Comparison of ENCODE assay signal across 15 cellular contexts in the genomic region with DNA sequence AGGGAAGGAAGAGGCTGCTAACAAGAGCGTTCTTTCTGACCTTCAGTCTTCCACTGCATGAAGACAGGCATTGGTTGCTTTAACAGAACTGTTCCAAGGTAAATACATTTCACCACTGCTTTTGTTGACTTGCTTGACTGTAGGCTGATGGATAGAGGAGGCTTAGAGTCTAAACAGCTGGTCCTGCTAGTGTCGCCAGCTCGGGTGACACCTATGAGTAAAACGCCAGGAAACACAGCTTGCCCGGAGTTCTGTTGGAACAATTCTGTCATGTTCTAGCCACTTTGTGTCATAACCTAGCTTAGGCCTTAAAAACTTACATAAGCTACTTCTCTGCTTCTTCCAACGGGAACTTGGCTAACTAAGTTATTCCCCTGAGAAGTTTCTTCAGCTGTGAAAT.
DNase-seq lines count a peak whose midpoint lies in the region; ATAC-seq, FAIRE-seq and TF ChIP-seq lines count a peak whose summit lies in the region.
"Had no signal": no experiment of that assay in that cellular context is flagged by ENCODE, and none has a peak within 500 bp of the region (broad histone marks: within the 10 kb centered on the region; RNA-seq: fewer than 3 reads in every experiment).

No MANE protein-coding gene starts in this region.

- ATAC-seq in HepG2: peak; percentile 71
- ATAC-seq: activated CD8-positive, alpha-beta T cell treated with anti-CD3 and anti-CD28 coated beads for 36 hours had no signal

- TF ChIP-seq POLR2A in esophagus muscularis mucosa (IDR thresholded peaks at IDR 0.05; ENCODE audit: low read depth) (no peak), HepG2 (IDR thresholded peaks at IDR 0.05; ENCODE audit: insufficient read depth in 1 of 2, low read depth in 2 of 2, low read length in 2 of 2) (no peak), esophagus squamous epithelium (IDR thresholded peaks at IDR 0.05) (no peak)

- no peak overlapping the region for H3K9ac ChIP-seq in HepG2 (ENCODE audit: insufficient read depth, low read depth, low read length)
- H3K9ac ChIP-seq in subcutaneous abdominal adipose tissue (ENCODE audit: low read length in 5 of 5): peak overlapping the region in 2 of 5 donors; percentile 14 to 42

- no peaks in the 10 kb centered on the region for H4K20me1 ChIP-seq in HepG2 (ENCODE audit: insufficient read depth, low read length)

- H3K4me3 ChIP-seq in esophagus muscularis mucosa (no peak overlapping the region), HepG2 (replicated peaks in 1 of 3; ENCODE audit: insufficient read depth in 1 of 3, low read depth in 2 of 3, low read length in 3 of 3) (no peak overlapping the region), subcutaneous abdominal adipose tissue (ENCODE audit: low read depth in 1 of 5, low read length in 5 of 5) (no peak overlapping the region), esophagus squamous epithelium (no peak overlapping the region)
- H3K4me3 ChIP-seq: skin epidermis had no signal

- TF ChIP-seq RAD21 in HepG2 (CRISPR knock-in tag; IDR thresholded peaks at IDR 0.05): no peak

- H3K36me3 ChIP-seq in esophagus muscularis mucosa (no peaks in the 10 kb centered on the region), HepG2 (replicated peaks in 1 of 2; ENCODE audit: control insufficient read depth in 1 of 2, insufficient read depth in 2 of 2, low read length in 2 of 2) (no peaks in the 10 kb centered on the region), subcutaneous abdominal adipose tissue (ENCODE audit: control insufficient read depth in 5 of 5, insufficient read depth in 5 of 5, low read length in 5 of 5) (no peaks in the 10 kb centered on the region), esophagus squamous epithelium (no peaks in the 10 kb centered on the region)
- H3K36me3 ChIP-seq: neutrophil had no signal

- H3K27ac ChIP-seq in esophagus muscularis mucosa (replicated peaks in 1 of 4) (peak overlapping the region; percentile 41 to 65 (median 62)), HepG2 (ENCODE audit: extremely low read length, insufficient read depth, low read length) (no peak overlapping the region), subcutaneous abdominal adipose tissue (ENCODE audit: low read depth, low read length) (peak overlapping the region; percentile 72), esophagus squamous epithelium (peak overlapping the region in 1 of 4 donors; percentile 58)
- H3K27ac ChIP-seq: neutrophil, skin epidermis had no signal

- intact Hi-C loops in esophagus muscularis mucosa (cut with DNase I): no loop called here
- intact Hi-C loops in HepG2 (cut with micrococcal nuclease; ENCODE audit: unreplicated experiment): loop anchor here (2.0 kb wide), 1 partner anchor 24 kb away; no protein-coding TSS in a partner anchor
- intact Hi-C loops in esophagus squamous epithelium (cut with DNase I): no loop called here

- TF ChIP-seq CTCF in esophagus muscularis mucosa (IDR thresholded peaks at IDR 0.05): no peak
- TF ChIP-seq CTCF in HepG2 (CRISPR knock-in tag; IDR thresholded peaks at IDR 0.05): no peak
- TF ChIP-seq CTCF in esophagus squamous epithelium (IDR thresholded peaks at IDR 0.05): no peak

- DNase-seq in NCI-H69 (lab: John Stamatoyannopoulos, UW) (peak; percentile 41), esophagus muscularis mucosa (ENCODE audit: extremely low spot score) (no peak), HepG2 (ENCODE audit: low spot score) (no peak), esophagus squamous epithelium (lab: John Stamatoyannopoulos, UW) (no peak), DMS153 treated with DMSO at 0.1 percent for 48 hours (lab: John Stamatoyannopoulos, UW; ENCODE audit: unreplicated experiment) (no peak), NCI-H2081 treated with DMSO at 0.1 percent for 48 hours (lab: John Stamatoyannopoulos, UW) (no peak), hippocampal formation (lab: John Stamatoyannopoulos, UW) (no peak)
- DNase-seq: activated CD8-positive, alpha-beta T cell treated with anti-CD3 and anti-CD28 coated beads for 36 hours; cerebellar nuclear complex; MV-4-11; stimulated activated CD4-positive, alpha-beta T cell treated with anti-CD3 and anti-CD28 coated beads, Interleukin-4, amount 100 ng/mL, for 4 hours had no signal

- H3K9me3 ChIP-seq in esophagus muscularis mucosa (no peaks in the 10 kb centered on the region), HepG2 (ENCODE audit: low read length) (no peaks in the 10 kb centered on the region), subcutaneous abdominal adipose tissue (ENCODE audit: control insufficient read depth in 5 of 5, low read length in 5 of 5) (no peaks in the 10 kb centered on the region), esophagus squamous epithelium (no peaks in the 10 kb centered on the region)
- H3K9me3 ChIP-seq: neutrophil had no signal

- POLR2A ChIA-PET in HepG2 (lab: Yijun Ruan, JAX): no interaction called here

- H3K4me1 ChIP-seq in esophagus muscularis mucosa (peaks cover 0 to 48% (median 36%) of the 10 kb centered on the region in 4 donors), HepG2 (ENCODE audit: insufficient read depth, low read length) (no peaks in the 10 kb centered on the region; the same call in 1 of the 2 replicates), subcutaneous abdominal adipose tissue (ENCODE audit: control insufficient read depth in 5 of 5, insufficient read depth in 5 of 5, low read length in 5 of 5) (peaks cover 3 to 56% (median 41%) of the 10 kb centered on the region in 5 donors), esophagus squamous epithelium (peaks cover 0 to 10% (median 0%) of the 10 kb centered on the region in 3 donors)

- no peaks in the 10 kb centered on the region for H3K79me2 ChIP-seq in HepG2 (ENCODE audit: insufficient read depth, low read length)

- H3K27me3 ChIP-seq in esophagus muscularis mucosa: no peaks in the 10 kb centered on the region
- peaks cover 0 to 8% of the 10 kb centered on the region in 2 experiments; a peak in 1 of 5 replicates for H3K27me3 ChIP-seq in HepG2 (ENCODE audit: control insufficient read depth in 1 of 2, insufficient read depth in 2 of 2, low read length in 2 of 2)
- H3K27me3 ChIP-seq in subcutaneous abdominal adipose tissue (ENCODE audit: control insufficient read depth in 5 of 5, insufficient read depth in 4 of 5, low read length in 5 of 5): no peaks in the 10 kb centered on the region
- no peaks in the 10 kb centered on the region for H3K27me3 ChIP-seq in esophagus squamous epithelium
- H3K27me3 ChIP-seq: neutrophil had no signal

- TF ChIP-seq EP300 in esophagus muscularis mucosa (IDR thresholded peaks at IDR 0.05) (no peak), HepG2 (IDR thresholded peaks at IDR 0.05; ENCODE audit: low read depth in 2 of 2, low read length in 2 of 2) (no peak), HepG2 (CRISPR knock-in tag; IDR thresholded peaks at IDR 0.05; ENCODE audit: borderline replicate concordance) (no peak)

- WGBS in esophagus muscularis mucosa: 54% methylated on average over 3 of the region's 6 CpGs
- 4% methylated on average over 6 of the region's 6 CpGs for WGBS in HepG2 (ENCODE audit: low lambda C conversion rate)
- 41 to 45% methylated on average over 6 of the region's 6 CpGs for WGBS in esophagus squamous epithelium, 2 donors

- no TSS peak for BruUV-seq in HepG2 (replicated peaks; lab: Mats Ljungman, UMichigan)

- in situ Hi-C loops in HepG2 (cut with HindIII; ENCODE audit: extremely low pct_ligation_motif_present, low pct_unique_long_range_greater_than_20kb): no loop called here

- no peak for FAIRE-seq in HepG2 (lab: Jason Lieb, UNC)
- FAIRE-seq: islet of Langerhans had no signal

- no peak overlapping the region for H2AFZ ChIP-seq in HepG2 (ENCODE audit: low read length)

- peak overlapping the region; percentile 18; the same call in 1 of the 2 replicates for H3K4me2 ChIP-seq in HepG2 (ENCODE audit: low read depth, low read length)

- CTCF ChIA-PET in HepG2 (lab: Yijun Ruan, JAX; ENCODE audit: low intra/inter-chr PET ratio, low total read pairs): no interaction called here

TF ChIP-seq in HepG2, 621 proteins besides CTCF, POLR2A, EP300 and RAD21:
- TF ChIP-seq CREM (IDR thresholded peaks at IDR 0.05): no peak
- TF ChIP-seq CREM (CRISPR knock-in tag; IDR thresholded peaks at IDR 0.05): no peak
- TF ChIP-seq, protein P1, sequence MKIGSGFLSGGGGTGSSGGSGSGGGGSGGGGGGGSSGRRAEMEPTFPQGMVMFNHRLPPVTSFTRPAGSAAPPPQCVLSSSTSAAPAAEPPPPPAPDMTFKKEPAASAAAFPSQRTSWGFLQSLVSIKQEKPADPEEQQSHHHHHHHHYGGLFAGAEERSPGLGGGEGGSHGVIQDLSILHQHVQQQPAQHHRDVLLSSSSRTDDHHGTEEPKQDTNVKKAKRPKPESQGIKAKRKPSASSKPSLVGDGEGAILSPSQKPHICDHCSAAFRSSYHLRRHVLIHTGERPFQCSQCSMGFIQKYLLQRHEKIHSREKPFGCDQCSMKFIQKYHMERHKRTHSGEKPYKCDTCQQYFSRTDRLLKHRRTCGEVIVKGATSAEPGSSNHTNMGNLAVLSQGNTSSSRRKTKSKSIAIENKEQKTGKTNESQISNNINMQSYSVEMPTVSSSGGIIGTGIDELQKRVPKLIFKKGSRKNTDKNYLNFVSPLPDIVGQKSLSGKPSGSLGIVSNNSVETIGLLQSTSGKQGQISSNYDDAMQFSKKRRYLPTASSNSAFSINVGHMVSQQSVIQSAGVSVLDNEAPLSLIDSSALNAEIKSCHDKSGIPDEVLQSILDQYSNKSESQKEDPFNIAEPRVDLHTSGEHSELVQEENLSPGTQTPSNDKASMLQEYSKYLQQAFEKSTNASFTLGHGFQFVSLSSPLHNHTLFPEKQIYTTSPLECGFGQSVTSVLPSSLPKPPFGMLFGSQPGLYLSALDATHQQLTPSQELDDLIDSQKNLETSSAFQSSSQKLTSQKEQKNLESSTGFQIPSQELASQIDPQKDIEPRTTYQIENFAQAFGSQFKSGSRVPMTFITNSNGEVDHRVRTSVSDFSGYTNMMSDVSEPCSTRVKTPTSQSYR (CRISPR knock-in tag; IDR thresholded peaks at IDR 0.05; ENCODE audit: borderline replicate concordance): no peak
